Comparison of ENCODE assay signal across 8 cellular contexts in genomic region chr1:6711174-6711573, GRCh38.
"Had no signal": no experiment of that assay in that cellular context is flagged by ENCODE, and none has a peak within 500 bp of the region (broad histone marks: within the 10 kb centered on the region; RNA-seq: fewer than 3 reads in every experiment).

No MANE protein-coding gene starts in this region.

- H3K4me3 ChIP-seq: GM12878 had no signal

- FAIRE-seq: G401.6, GM12878, GM12891, GM12892, GM18507, GM19239 had no signal

- ATAC-seq: GM12878 had no signal

- DNase-seq: GDM1, GF-D8 had no signal
